ENCODE assay signal across 8 cellular contexts in the genomic region with DNA sequence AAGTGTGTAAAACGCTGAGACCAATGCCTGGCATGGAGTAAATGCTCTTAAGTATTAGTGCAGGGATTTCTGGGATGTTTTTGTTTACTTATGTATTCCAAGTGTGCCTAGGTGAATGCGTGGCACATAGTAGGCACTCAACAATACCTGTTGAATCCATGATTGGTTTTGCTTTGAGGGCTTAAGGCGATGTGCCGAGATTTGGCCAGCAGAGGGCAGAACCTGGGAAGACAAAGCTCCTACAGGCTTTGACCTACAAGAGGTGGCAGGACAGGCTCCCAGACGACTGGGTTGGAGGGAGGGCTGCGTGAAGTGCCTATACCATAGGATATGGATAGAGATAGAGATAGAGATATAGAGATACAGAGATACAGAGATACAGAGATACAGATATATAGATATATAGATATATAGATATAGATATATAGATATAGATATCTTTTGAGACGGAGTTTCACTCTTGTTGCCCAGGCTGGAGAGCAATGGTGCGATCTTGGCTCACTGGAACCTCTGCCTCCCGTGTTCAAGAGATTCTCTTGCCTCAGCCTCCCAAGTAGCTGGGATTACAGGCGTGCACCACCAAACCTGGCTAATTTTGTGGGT. TPM values are rescaled to one million over a fixed set of nuclear protein-coding genes. Genes with fewer than 3 reads are reported as not detected.
DNase-seq lines count a peak whose midpoint lies in the region; ATAC-seq lines count a peak whose summit lies in the region.

No MANE protein-coding gene starts in this region.

- H3K27ac Mint-ChIP-seq in CD4-positive, alpha-beta memory T cell, result no peak overlapping the region
- no peak overlapping the region for H3K27ac Mint-ChIP-seq in naive thymus-derived CD4-positive, alpha-beta T cell

- no peak overlapping the region for H3K27ac ChIP-seq in CD4-positive, alpha-beta memory T cell (ENCODE audit: low read depth, low read length)
- no peak overlapping the region for H3K27ac ChIP-seq in naive thymus-derived CD4-positive, alpha-beta T cell (ENCODE audit: low read depth, low read length)

- H3K4me3 Mint-ChIP-seq in CD4-positive, alpha-beta memory T cell, result no peak overlapping the region
- no peak overlapping the region for H3K4me3 Mint-ChIP-seq in naive thymus-derived CD4-positive, alpha-beta T cell

- H3K27me3 ChIP-seq in CD4-positive, alpha-beta memory T cell (ENCODE audit: insufficient read depth, low read length), result no peaks in the 10 kb centered on the region
- no peaks in the 10 kb centered on the region for H3K27me3 ChIP-seq in naive thymus-derived CD4-positive, alpha-beta T cell (ENCODE audit: control insufficient read depth in 2 of 2, insufficient read depth in 2 of 2, low read length in 2 of 2)

- peak; percentile 65 for ATAC-seq in naive thymus-derived CD4-positive, alpha-beta T cell
- ATAC-seq in stimulated activated naive CD8-positive, alpha-beta T cell treated with anti-CD3 and anti-CD28 coated beads, Interleukin-15, Interleukin-2, amounts not matched to agents 100 U/mL and 50 U/mL, for 24 hours, result peak; percentile 67
- no peak for ATAC-seq in HG03108 (IDR thresholded peaks at IDR 0.05; ENCODE audit: unreplicated experiment)

- H3K4me1 Mint-ChIP-seq in CD4-positive, alpha-beta memory T cell, result peaks cover 0 to 4% (median 2%) of the 10 kb centered on the region in 4 donors
- peaks cover 0 to 6% (median 5%) of the 10 kb centered on the region in 7 donors for H3K4me1 Mint-ChIP-seq in naive thymus-derived CD4-positive, alpha-beta T cell

- H3K36me3 ChIP-seq in CD4-positive, alpha-beta memory T cell (ENCODE audit: insufficient read depth, low read length), result no peaks in the 10 kb centered on the region
- no peaks in the 10 kb centered on the region for H3K36me3 ChIP-seq in naive thymus-derived CD4-positive, alpha-beta T cell (ENCODE audit: control insufficient read depth in 2 of 3, insufficient read depth in 3 of 3, low read length in 3 of 3)

- peaks cover 5 to 18% of the 10 kb centered on the region in 2 donors for H3K27me3 Mint-ChIP-seq in CD4-positive, alpha-beta memory T cell
- H3K27me3 Mint-ChIP-seq in naive thymus-derived CD4-positive, alpha-beta T cell, result peaks cover 0 to 10% (median 7%) of the 10 kb centered on the region in 5 donors

- intact Hi-C loops in CD4-positive, alpha-beta memory T cell (cut with micrococcal nuclease), result loop anchor here (1.0 to 5.0 kb wide), 3 partner anchors 65 to 274 kb away; no protein-coding TSS in a partner anchor
- intact Hi-C loops in naive thymus-derived CD4-positive, alpha-beta T cell (cut with micrococcal nuclease), result loop anchor here (1.0 to 10.0 kb wide), 3 partner anchors 40 to 281 kb away; a partner anchor contains a TSS

- no peaks in the 10 kb centered on the region for H3K4me1 ChIP-seq in CD4-positive, alpha-beta memory T cell (ENCODE audit: insufficient read depth, low read length)
- H3K4me1 ChIP-seq in naive thymus-derived CD4-positive, alpha-beta T cell (ENCODE audit: control insufficient read depth in 2 of 2, insufficient read depth in 2 of 2, low read length in 2 of 2), result no peaks in the 10 kb centered on the region

- CTCF ChIA-PET in CD4-positive, alpha-beta memory T cell (lab: Charles Lee; ENCODE audit: partially characterized antibody), result interaction anchor here (0.6 to 14.3 kb wide), 21 partner anchors 9 to 272 kb away, joined by 3 to 339 read pairs (median 5); a partner anchor contains a TSS
- CTCF ChIA-PET in naive thymus-derived CD4-positive, alpha-beta T cell (lab: Charles Lee), result interaction anchor here (0.5 to 7.0 kb wide), 18 partner anchors 9 to 283 kb away, joined by 3 to 63 read pairs (median 5); a partner anchor contains a TSS

- POLR2A ChIA-PET in CD4-positive, alpha-beta memory T cell (lab: Charles Lee; ENCODE audit: partially characterized antibody), result interaction anchor here (1.0 to 1.3 kb wide), 2 partner anchors 40 to 118 kb away, joined by 4 to 5 read pairs; a partner anchor contains a TSS
- POLR2A ChIA-PET in naive thymus-derived CD4-positive, alpha-beta T cell (lab: Charles Lee), result interaction anchor here (0.9 to 1.2 kb wide), 3 partner anchors 38 to 55 kb away, joined by 3 read pairs; a partner anchor contains a TSS

- no peaks in the 10 kb centered on the region for H3K9me3 Mint-ChIP-seq in CD4-positive, alpha-beta memory T cell
- no peaks in the 10 kb centered on the region for H3K9me3 Mint-ChIP-seq in naive thymus-derived CD4-positive, alpha-beta T cell

- H3K36me3 Mint-ChIP-seq in CD4-positive, alpha-beta memory T cell, result no peaks in the 10 kb centered on the region
- H3K36me3 Mint-ChIP-seq in naive thymus-derived CD4-positive, alpha-beta T cell, result no peaks in the 10 kb centered on the region

- no peaks in the 10 kb centered on the region for H3K9me3 ChIP-seq in CD4-positive, alpha-beta memory T cell (ENCODE audit: control insufficient read depth in 1 of 2, low read length in 2 of 2)
- no peaks in the 10 kb centered on the region for H3K9me3 ChIP-seq in naive thymus-derived CD4-positive, alpha-beta T cell (ENCODE audit: control insufficient read depth in 2 of 3, low read length in 3 of 3)

- no peak overlapping the region for H3K4me3 ChIP-seq in CD4-positive, alpha-beta memory T cell (ENCODE audit: low read length in 2 of 2)
- H3K4me3 ChIP-seq in naive thymus-derived CD4-positive, alpha-beta T cell (ENCODE audit: low read length), result no peak overlapping the region

- peak; percentile 35 to 44 (median 38) for DNase-seq in CD4-positive, alpha-beta memory T cell
- DNase-seq in HPDE6-E6E7 (ENCODE audit: extremely low spot score) (peak; percentile 66), NOMO-1 treated with dmso at 0.1 percent for 144 hours (lab: John Stamatoyannopoulos, UW; ENCODE audit: unreplicated experiment) (peak; percentile 16), epidermal melanocyte (ENCODE audit: insufficient read length, low spot score) (peak; percentile 52)
- peak; percentile 14 to 35 for DNase-seq in activated CD8-positive, alpha-beta memory T cell treated with anti-CD3 and anti-CD28 coated beads for 4 hours (ENCODE audit: low read depth in 2 of 2)
- peak in 8 of 9 donors; percentile 7 to 59 (median 44) for DNase-seq in naive thymus-derived CD4-positive, alpha-beta T cell
- DNase-seq in stimulated activated naive CD8-positive, alpha-beta T cell treated with anti-CD3 and anti-CD28 coated beads, Interleukin-15, Interleukin-2, amounts not matched to agents 100 U/mL and 50 U/mL, for 24 hours, result peak; percentile 71

RNA-seq across cellular contexts. Expression of a gene that starts 13.9 kb away (rescaled TPM):
- total RNA-seq in CD4-positive, alpha-beta memory T cell, result under 1 TPM in 1 of 2 experiments, not detected in 1; 0.28 TPM
- not detected for polyA plus RNA-seq in CD4-positive, alpha-beta memory T cell
- total RNA-seq in naive thymus-derived CD4-positive, alpha-beta T cell, result 10 to 100 TPM in 1 of 5 experiments, 1 to 10 TPM in 1, under 1 TPM in 2, not detected in 1; 0.27 to 16.4 (median 0.97) TPM
- not detected for polyA plus RNA-seq in naive thymus-derived CD4-positive, alpha-beta T cell

RNA-seq across cellular contexts. Expression of a gene that starts 40.0 kb away (rescaled TPM):
- total RNA-seq in CD4-positive, alpha-beta memory T cell, result 10 to 100 TPM in 1 of 2 experiments, 1 to 10 TPM in 1; 8.0 to 15.5 TPM
- 10 to 100 TPM in 1 of 2 donors, 1 to 10 TPM in 1; 9.6 to 19.6 TPM for polyA plus RNA-seq in CD4-positive, alpha-beta memory T cell
- 10 to 100 TPM in 2 of 5 experiments, 1 to 10 TPM in 3; 1.9 to 18.2 (median 9.3) TPM for total RNA-seq in naive thymus-derived CD4-positive, alpha-beta T cell
- polyA plus RNA-seq in naive thymus-derived CD4-positive, alpha-beta T cell, result 10 to 100 TPM; 21.6 to 23.3 TPM

RNA-seq across cellular contexts. Expression of a gene that starts 55.2 kb away (rescaled TPM):
- total RNA-seq in CD4-positive, alpha-beta memory T cell, result 10 to 100 TPM; 10.4 to 11.2 TPM
- polyA plus RNA-seq in CD4-positive, alpha-beta memory T cell, result 1 to 10 TPM; 4.8 to 5.9 TPM
- total RNA-seq in naive thymus-derived CD4-positive, alpha-beta T cell, result 10 to 100 TPM in 2 of 5 experiments, 1 to 10 TPM in 3; 6.5 to 17.7 (median 9.9) TPM
- polyA plus RNA-seq in naive thymus-derived CD4-positive, alpha-beta T cell, result 1 to 10 TPM; 4.2 to 5.9 TPM

Comparison
In these comparisons a context has a peak if more than half of its experiments do, and no peak if none do; other contexts are left out.
1. DNase-seq: peak in every context shown above with its lines; median percentile 71 in stimulated activated naive CD8-positive, alpha-beta T cell treated with anti-CD3 and anti-CD28 coated beads, Interleukin-15, Interleukin-2, amounts not matched to agents 100 U/mL and 50 U/mL, for 24 hours; 66 in HPDE6-E6E7; 52 in epidermal melanocyte; 44 in naive thymus-derived CD4-positive, alpha-beta T cell; 38 in CD4-positive, alpha-beta memory T cell; 24 in activated CD8-positive, alpha-beta memory T cell treated with anti-CD3 and anti-CD28 coated beads for 4 hours; 16 in NOMO-1 treated with dmso at 0.1 percent for 144 hours.